ENCODE assay signal across 12 cellular contexts in the genomic region with DNA sequence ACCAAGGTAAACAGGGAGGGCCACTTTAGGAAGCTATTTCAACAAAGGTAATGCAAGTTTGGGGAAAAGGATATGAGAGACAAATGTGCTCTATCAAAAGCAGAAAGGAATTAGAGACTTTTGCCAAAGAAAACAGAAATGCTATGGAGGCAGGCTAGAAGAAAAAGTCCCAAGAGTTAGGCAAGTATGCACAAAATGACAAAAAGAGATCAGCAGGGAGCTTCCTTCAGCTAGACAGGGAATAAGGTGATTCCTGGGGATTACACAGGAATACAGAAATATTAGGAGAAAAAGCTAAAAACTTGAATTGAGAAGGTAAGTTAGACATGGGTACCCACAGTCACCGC. TPM values are rescaled to one million over a fixed set of nuclear protein-coding genes. Genes with fewer than 3 reads are reported as not detected.
DNase-seq lines count a peak whose midpoint lies in the region; ATAC-seq lines count a peak whose summit lies in the region.
"Had no signal": no experiment of that assay in that cellular context is flagged by ENCODE, and none has a peak within 500 bp of the region (broad histone marks: within the 10 kb centered on the region; RNA-seq: fewer than 3 reads in every experiment).

No MANE protein-coding gene starts in this region.

- no peaks in the 10 kb centered on the region for H3K27me3 ChIP-seq in right cardiac atrium (ENCODE audit: control insufficient read depth, insufficient read depth)
- H3K27me3 ChIP-seq in iPS-15b (ENCODE audit: control insufficient read depth, insufficient read depth, low read length) = no peaks in the 10 kb centered on the region
- no peaks in the 10 kb centered on the region for H3K27me3 ChIP-seq in subcutaneous abdominal adipose tissue (ENCODE audit: control insufficient read depth in 5 of 5, insufficient read depth in 4 of 5, low read length in 5 of 5)
- H3K27me3 ChIP-seq: uterus had no signal

- intact Hi-C loops in right cardiac atrium (cut with DNase I) (no loop called here), left ventricle myocardium superior (cut with micrococcal nuclease) (no loop called here)
- intact Hi-C loops in activated T-helper 2 cell treated with anti-CD3 and anti-CD28 coated beads, Interferon-gamma antibody, Interleukin-2, Interleukin-4, amounts not matched to agents 10 μg/mL and 5 μg/mL and 100 μg/mL, durations not matched to agents 14 hours and 24 hours and 36 hours (cut with micrococcal nuclease) = no loop called here

- H3K9me3 ChIP-seq in right cardiac atrium (ENCODE audit: control insufficient read depth, low read length) = no peaks in the 10 kb centered on the region
- no peaks in the 10 kb centered on the region for H3K9me3 ChIP-seq in iPS-15b (ENCODE audit: control insufficient read depth, insufficient read depth, low read length)
- no peaks in the 10 kb centered on the region for H3K9me3 ChIP-seq in subcutaneous abdominal adipose tissue (ENCODE audit: control insufficient read depth in 5 of 5, low read length in 5 of 5)
- H3K9me3 ChIP-seq: uterus had no signal

- WGBS in right cardiac atrium = 88% methylated on average over 1 of the region's 1 CpG

- no peak overlapping the region for H3K27ac Mint-ChIP-seq in activated T-helper 2 cell treated with anti-CD3 and anti-CD28 coated beads, Interferon-gamma antibody, Interleukin-2, Interleukin-4, amounts not matched to agents 10 μg/mL and 5 μg/mL and 100 μg/mL, durations not matched to agents 14 hours and 24 hours and 36 hours

- peaks cover 23% of the 10 kb centered on the region for H3K4me1 Mint-ChIP-seq in activated T-helper 2 cell treated with anti-CD3 and anti-CD28 coated beads, Interferon-gamma antibody, Interleukin-2, Interleukin-4, amounts not matched to agents 10 μg/mL and 5 μg/mL and 100 μg/mL, durations not matched to agents 14 hours and 24 hours and 36 hours (ENCODE audit: low read depth)

- DNase-seq in right cardiac atrium (no peak), left ventricle myocardium superior (no peak)
- no peak for DNase-seq in activated T-helper 2 cell treated with anti-CD3 and anti-CD28 coated beads, Interferon-gamma antibody, Interleukin-2, Interleukin-4, amounts not matched to agents 10 μg/mL and 5 μg/mL and 100 μg/mL, durations not matched to agents 14 hours and 24 hours and 36 hours (ENCODE audit: low spot score)
- no peak for DNase-seq in stimulated activated CD4-positive, alpha-beta T cell treated with anti-CD3 and anti-CD28 coated beads, Interleukin-4, amount 100 ng/mL, for 1 hour
- DNase-seq: activated naive CD4-positive, alpha-beta T cell; NCI-H2081; uterus had no signal

- H3K9ac ChIP-seq in iPS-15b (ENCODE audit: low read depth, low read length) = peak overlapping the region; percentile 49
- peak overlapping the region in 3 of 5 donors; percentile 14 to 57 (median 38) for H3K9ac ChIP-seq in subcutaneous abdominal adipose tissue (ENCODE audit: low read length in 5 of 5)

- H3K27ac ChIP-seq in right cardiac atrium (ENCODE audit: low read length) (peak overlapping the region; percentile 32), subcutaneous abdominal adipose tissue (ENCODE audit: low read depth, low read length) (no peak overlapping the region)
- H3K27ac ChIP-seq: uterus had no signal

- H3K4me3 ChIP-seq in right cardiac atrium (ENCODE audit: low read length) (no peak overlapping the region), iPS-15b (ENCODE audit: low read depth, low read length) (no peak overlapping the region), subcutaneous abdominal adipose tissue (ENCODE audit: low read depth in 1 of 5, low read length in 5 of 5) (no peak overlapping the region)
- H3K4me3 ChIP-seq: uterus had no signal

- H3K9me3 Mint-ChIP-seq in activated T-helper 2 cell treated with anti-CD3 and anti-CD28 coated beads, Interferon-gamma antibody, Interleukin-2, Interleukin-4, amounts not matched to agents 10 μg/mL and 5 μg/mL and 100 μg/mL, durations not matched to agents 14 hours and 24 hours and 36 hours = no peaks in the 10 kb centered on the region

- peaks cover 28% of the 10 kb centered on the region for H3K36me3 Mint-ChIP-seq in activated T-helper 2 cell treated with anti-CD3 and anti-CD28 coated beads, Interferon-gamma antibody, Interleukin-2, Interleukin-4, amounts not matched to agents 10 μg/mL and 5 μg/mL and 100 μg/mL, durations not matched to agents 14 hours and 24 hours and 36 hours (ENCODE audit: low read depth)

- H3K4me1 ChIP-seq in right cardiac atrium (ENCODE audit: control insufficient read depth, insufficient read depth, low read length) = peaks cover 3% of the 10 kb centered on the region
- H3K4me1 ChIP-seq in iPS-15b (ENCODE audit: control insufficient read depth, insufficient read depth, low read length) = peaks cover 4% of the 10 kb centered on the region
- H3K4me1 ChIP-seq in subcutaneous abdominal adipose tissue (ENCODE audit: control insufficient read depth in 5 of 5, insufficient read depth in 5 of 5, low read length in 5 of 5) = peaks cover 0 to 35% (median 28%) of the 10 kb centered on the region in 5 donors

- H3K27me3 Mint-ChIP-seq in activated T-helper 2 cell treated with anti-CD3 and anti-CD28 coated beads, Interferon-gamma antibody, Interleukin-2, Interleukin-4, amounts not matched to agents 10 μg/mL and 5 μg/mL and 100 μg/mL, durations not matched to agents 14 hours and 24 hours and 36 hours (ENCODE audit: low read depth) = no peaks in the 10 kb centered on the region

- ATAC-seq in right cardiac atrium (no peak), left ventricle myocardium superior (no peak), HG02973 (IDR thresholded peaks at IDR 0.05; ENCODE audit: unreplicated experiment) (no peak), HG03139 (IDR thresholded peaks at IDR 0.05; ENCODE audit: unreplicated experiment) (no peak)

- H3K4me3 Mint-ChIP-seq in activated T-helper 2 cell treated with anti-CD3 and anti-CD28 coated beads, Interferon-gamma antibody, Interleukin-2, Interleukin-4, amounts not matched to agents 10 μg/mL and 5 μg/mL and 100 μg/mL, durations not matched to agents 14 hours and 24 hours and 36 hours (ENCODE audit: low read depth) = peak overlapping the region; percentile 89

- H3K36me3 ChIP-seq in iPS-15b (ENCODE audit: control insufficient read depth, insufficient read depth, low read length) = peaks cover 5% of the 10 kb centered on the region
- peaks cover 0 to 11% (median 6%) of the 10 kb centered on the region in 5 donors for H3K36me3 ChIP-seq in subcutaneous abdominal adipose tissue (ENCODE audit: control insufficient read depth in 5 of 5, insufficient read depth in 5 of 5, low read length in 5 of 5)
- H3K36me3 ChIP-seq: uterus had no signal

RNA-seq across cellular contexts. Expression of a gene that starts 2.4 kb away (rescaled TPM):
- total RNA-seq in right cardiac atrium (100 to 1,000 TPM in 1 of 4 donors, 10 to 100 TPM in 3; 78.9 to 109 (median 87.2) TPM), left ventricle myocardium superior (103 TPM)
- 79.3 TPM for polyA plus RNA-seq in right cardiac atrium
- total RNA-seq in activated T-helper 2 cell treated with anti-CD3 and anti-CD28 coated beads, Interferon-gamma antibody, Interleukin-2, Interleukin-4, amounts not matched to agents 10 μg/mL and 5 μg/mL and 100 μg/mL, durations not matched to agents 14 hours and 24 hours and 36 hours = 59.0 and 63.1 TPM in 2 replicates

RNA-seq across cellular contexts. Expression of a gene that starts 15.4 kb away (rescaled TPM):
- total RNA-seq in right cardiac atrium (100 to 1,000 TPM in 2 of 4 donors, 10 to 100 TPM in 2; 85.1 to 117 (median 93.7) TPM), left ventricle myocardium superior (74.4 TPM)
- 141 TPM for polyA plus RNA-seq in right cardiac atrium
- total RNA-seq in activated T-helper 2 cell treated with anti-CD3 and anti-CD28 coated beads, Interferon-gamma antibody, Interleukin-2, Interleukin-4, amounts not matched to agents 10 μg/mL and 5 μg/mL and 100 μg/mL, durations not matched to agents 14 hours and 24 hours and 36 hours = 25.4 and 27.9 TPM in 2 replicates

RNA-seq across cellular contexts. Expression of a gene that starts 17.7 kb away (rescaled TPM):
- total RNA-seq in right cardiac atrium = 1 to 10 TPM in 1 of 4 donors, under 1 TPM in 2, not detected in 1; 0.71 to 1.2 (median 0.82) TPM
- 0.57 TPM for polyA plus RNA-seq in right cardiac atrium
- not detected for total RNA-seq in left ventricle myocardium superior
- 0.46 TPM in 1 of 2 replicates, not detected in the other for total RNA-seq in activated T-helper 2 cell treated with anti-CD3 and anti-CD28 coated beads, Interferon-gamma antibody, Interleukin-2, Interleukin-4, amounts not matched to agents 10 μg/mL and 5 μg/mL and 100 μg/mL, durations not matched to agents 14 hours and 24 hours and 36 hours
- total RNA-seq: HT1080 had no signal

RNA-seq across cellular contexts. Expression of a gene that starts 22.4 kb away (rescaled TPM):
- total RNA-seq in right cardiac atrium (1 to 10 TPM; 5.4 to 6.2 (median 5.9) TPM), left ventricle myocardium superior (1.2 TPM)
- 7.0 TPM for polyA plus RNA-seq in right cardiac atrium
- 0.21 and 0.60 TPM in 2 replicates for total RNA-seq in activated T-helper 2 cell treated with anti-CD3 and anti-CD28 coated beads, Interferon-gamma antibody, Interleukin-2, Interleukin-4, amounts not matched to agents 10 μg/mL and 5 μg/mL and 100 μg/mL, durations not matched to agents 14 hours and 24 hours and 36 hours

RNA-seq across cellular contexts. Expression of a gene that starts 28.6 kb away (rescaled TPM):
- 10 to 100 TPM; 19.3 to 32.7 (median 29.4) TPM for total RNA-seq in right cardiac atrium
- 43.7 TPM for polyA plus RNA-seq in right cardiac atrium
- 28.0 TPM for total RNA-seq in left ventricle myocardium superior
- 98.6 and 106 TPM in 2 replicates for total RNA-seq in activated T-helper 2 cell treated with anti-CD3 and anti-CD28 coated beads, Interferon-gamma antibody, Interleukin-2, Interleukin-4, amounts not matched to agents 10 μg/mL and 5 μg/mL and 100 μg/mL, durations not matched to agents 14 hours and 24 hours and 36 hours
